Comparison of ENCODE assay signal across 8 cellular contexts in the genomic region with DNA sequence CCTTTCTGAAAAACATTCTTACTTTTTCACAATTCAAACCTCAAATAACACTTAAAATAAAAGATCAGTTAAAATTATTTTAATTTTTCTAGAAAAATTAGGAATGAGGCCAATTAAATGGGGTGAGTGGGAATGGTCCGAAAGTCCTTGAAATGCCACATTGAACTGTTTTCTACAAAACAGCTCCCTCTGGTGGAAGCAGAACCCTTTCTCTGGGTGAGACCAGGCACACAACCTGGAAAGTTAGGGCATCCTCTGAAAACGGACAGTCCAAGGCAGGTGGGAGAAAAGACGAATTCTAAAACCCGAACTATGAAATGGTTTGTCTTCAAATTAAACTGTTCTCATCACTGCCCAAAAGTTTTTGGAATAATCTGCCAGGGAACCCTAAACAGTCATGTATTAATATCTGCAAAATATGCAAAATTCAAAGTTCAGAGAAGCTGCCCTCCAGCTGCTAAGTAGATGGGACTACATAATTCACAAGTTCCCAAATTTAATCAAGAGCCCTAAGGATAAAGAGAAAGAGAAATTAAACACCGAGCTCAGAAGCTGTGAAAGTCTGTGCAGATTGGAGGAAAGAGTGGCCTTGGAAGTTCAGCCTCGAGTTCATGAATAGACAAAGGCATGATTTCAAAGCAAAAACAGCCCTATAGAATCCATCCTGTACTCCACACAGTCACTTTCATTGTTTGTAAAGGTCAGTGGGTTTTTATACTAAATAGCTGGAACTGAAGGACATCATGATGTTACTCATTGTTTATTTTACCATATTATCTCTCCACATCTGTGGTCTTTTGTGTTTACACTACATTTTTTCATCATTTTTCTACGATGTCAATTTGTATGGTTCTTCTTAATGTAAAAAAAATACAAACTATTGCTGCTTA.
DNase-seq lines count a peak whose midpoint lies in the region; ATAC-seq and TF ChIP-seq lines count a peak whose summit lies in the region.

No MANE protein-coding gene starts in this region.

- DNase-seq in CD14-positive monocyte (ENCODE audit: low spot score) (no peak), GM19238 (ENCODE audit: insufficient read length, low spot score) (peak; percentile 32), NCI-H345 treated with DMSO at 0.1 percent for 48 hours (lab: John Stamatoyannopoulos, UW; ENCODE audit: unreplicated experiment) (peak; percentile 30), brain pericyte (ENCODE audit: low read depth, low spot score) (peak; percentile 57), iris pigment epithelial cell (ENCODE audit: low read depth) (peak; percentile 42)

- H3K27ac ChIP-seq in temporal lobe (ENCODE audit: low read depth, low read length): peak overlapping the region; percentile 63

- intact Hi-C loops in CD14-positive monocyte (cut with micrococcal nuclease): loop anchor here in 1 of 2 donors (5.0 to 10.0 kb wide), 2 partner anchors 254 to 1076 kb away; no protein-coding TSS in a partner anchor

- peaks cover 0 to 4% (median 2%) of the 10 kb centered on the region in 7 donors for H3K9me3 Mint-ChIP-seq in CD14-positive monocyte

- H3K4me3 Mint-ChIP-seq in CD14-positive monocyte: no peak overlapping the region

- H3K4me1 Mint-ChIP-seq in CD14-positive monocyte: no peaks in the 10 kb centered on the region

- H3K36me3 Mint-ChIP-seq in CD14-positive monocyte: no peaks in the 10 kb centered on the region

- no peak overlapping the region for H3K27ac Mint-ChIP-seq in CD14-positive monocyte

- ATAC-seq in HG02852 (IDR thresholded peaks at IDR 0.05; ENCODE audit: unreplicated experiment) (no peak), HG03342 (IDR thresholded peaks at IDR 0.05; ENCODE audit: unreplicated experiment) (no peak)

- H3K27me3 Mint-ChIP-seq in CD14-positive monocyte (ENCODE audit: low read depth in 3 of 3): peaks cover 0 to 4% (median 3%) of the 10 kb centered on the region in 3 donors

- TF ChIP-seq CTCF in CD14-positive monocyte (IDR thresholded peaks at IDR 0.05): peak; percentile 72
